21 cellular contexts compared by ENCODE assay signal in the genomic region with DNA sequence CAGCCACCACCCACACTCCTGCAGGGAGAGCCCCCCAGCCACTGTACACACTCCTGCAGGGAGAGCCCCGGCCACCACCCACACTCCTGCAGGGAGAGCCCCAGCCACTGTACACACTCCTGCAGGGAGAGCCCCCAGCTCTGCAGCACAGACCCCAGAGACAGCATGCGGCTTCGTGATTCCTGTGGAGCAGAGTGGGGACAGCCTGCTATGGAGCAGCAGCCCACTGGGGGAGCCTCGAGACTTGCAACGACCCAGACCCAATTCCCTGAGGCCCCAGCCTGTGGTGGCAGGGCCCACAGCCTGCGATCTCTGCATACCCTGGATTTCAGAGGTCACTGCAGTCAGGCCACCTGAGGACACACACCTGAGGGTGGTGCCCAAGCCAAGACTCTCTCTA.
DNase-seq lines count a peak whose midpoint lies in the region; FAIRE-seq and TF ChIP-seq lines count a peak whose summit lies in the region.
"Had no signal": no experiment of that assay in that cellular context is flagged by ENCODE, and none has a peak within 500 bp of the region (broad histone marks: within the 10 kb centered on the region; RNA-seq: fewer than 3 reads in every experiment).

No MANE protein-coding gene starts in this region.

- H3K4ac ChIP-seq in neuronal stem cell (ENCODE audit: low read length), result no peak overlapping the region

- H2BK5ac ChIP-seq in neuronal stem cell (ENCODE audit: low read length), result no peak overlapping the region

- H3K4me3 Mint-ChIP-seq in activated naive CD8-positive, alpha-beta T cell, result no peak overlapping the region
- no peak overlapping the region for H3K4me3 Mint-ChIP-seq in activated naive CD8-positive, alpha-beta T cell treated with anti-CD3 and anti-CD28 coated beads for 36 hours
- H3K4me3 Mint-ChIP-seq: CD14-positive monocyte; CD8-positive, alpha-beta T cell; IgD-negative memory B cell had no signal

- no peaks in the 10 kb centered on the region for H3K27me3 Mint-ChIP-seq in activated naive CD8-positive, alpha-beta T cell
- H3K27me3 Mint-ChIP-seq in activated naive CD8-positive, alpha-beta T cell treated with anti-CD3 and anti-CD28 coated beads for 36 hours, result no peaks in the 10 kb centered on the region
- H3K27me3 Mint-ChIP-seq: IgD-negative memory B cell had no signal

- H3K4me1 ChIP-seq in neuronal stem cell (ENCODE audit: control insufficient read depth in 2 of 2, insufficient read depth in 1 of 2, low read depth in 1 of 2, low read length in 2 of 2), result peaks cover 0 to 10% of the 10 kb centered on the region in 2 donors
- H3K4me1 ChIP-seq: A549 had no signal

- no peaks in the 10 kb centered on the region for H3K36me3 ChIP-seq in bronchial epithelial cell (ENCODE audit: control insufficient read depth, insufficient read depth, low read length)
- H3K36me3 ChIP-seq in neuronal stem cell (replicated peaks in 1 of 2; ENCODE audit: control insufficient read depth in 2 of 2, insufficient read depth in 2 of 2, low read length in 2 of 2), result no peaks in the 10 kb centered on the region

- no peaks in the 10 kb centered on the region for H3K9me3 ChIP-seq in neuronal stem cell (replicated peaks in 1 of 2; ENCODE audit: control insufficient read depth in 2 of 2, insufficient read depth in 1 of 2, low read depth in 1 of 2, low read length in 2 of 2)
- H3K9me3 ChIP-seq: A549 had no signal

- H4K91ac ChIP-seq in neuronal stem cell (ENCODE audit: low read depth, low read length, poor library complexity), result no peak overlapping the region

- no peak overlapping the region for H2BK120ac ChIP-seq in neuronal stem cell (ENCODE audit: low read depth, low read length)

- peak overlapping the region; percentile 58 for H3K27ac Mint-ChIP-seq in activated naive CD8-positive, alpha-beta T cell
- H3K27ac Mint-ChIP-seq in activated naive CD8-positive, alpha-beta T cell treated with anti-CD3 and anti-CD28 coated beads for 36 hours, result no peak overlapping the region
- H3K27ac Mint-ChIP-seq: CD14-positive monocyte; CD8-positive, alpha-beta T cell; IgD-negative memory B cell had no signal

- no peak overlapping the region for H3K27ac ChIP-seq in neuronal stem cell (replicated peaks; ENCODE audit: low read length)
- H3K27ac ChIP-seq: 22Rv1, A549, GM23248 had no signal

- peak overlapping the region; percentile 20 for H3K18ac ChIP-seq in neuronal stem cell (ENCODE audit: low read length)

- H2AFZ ChIP-seq in neuronal stem cell (ENCODE audit: low read length), result no peak overlapping the region
- H2AFZ ChIP-seq: GM23248 had no signal

- H2BK12ac ChIP-seq in neuronal stem cell (ENCODE audit: low read length), result peak overlapping the region; percentile 12

- no CpG with 5 or more reads among the region's 6 CpGs for WGBS in neuronal stem cell (ENCODE audit: extremely low coverage in 2 of 2, insufficient read length in 2 of 2, insufficient replicate concordance in 1 of 2), 2 donors

- no peaks in the 10 kb centered on the region for H3K4me1 Mint-ChIP-seq in activated naive CD8-positive, alpha-beta T cell (ENCODE audit: low read depth)
- H3K4me1 Mint-ChIP-seq in activated naive CD8-positive, alpha-beta T cell treated with anti-CD3 and anti-CD28 coated beads for 36 hours, result peaks cover 4% of the 10 kb centered on the region
- H3K4me1 Mint-ChIP-seq: IgD-negative memory B cell had no signal

- H3K14ac ChIP-seq in neuronal stem cell (ENCODE audit: low read length), result peak overlapping the region; percentile 14

- no peaks in the 10 kb centered on the region for H3K27me3 ChIP-seq in bronchial epithelial cell (ENCODE audit: control insufficient read depth, insufficient read depth, low read length)
- no peaks in the 10 kb centered on the region for H3K27me3 ChIP-seq in neuronal stem cell (ENCODE audit: control insufficient read depth in 3 of 3, insufficient read depth in 3 of 3, low read depth in 1 of 3, low read length in 3 of 3)

- peak overlapping the region; percentile 15 for H2AK5ac ChIP-seq in neuronal stem cell (ENCODE audit: low read depth, low read length)

- FAIRE-seq in bronchial epithelial cell (lab: Jason Lieb, UNC), result peak; percentile 18
- FAIRE-seq: A549, G401.6, GM12891, GM19239, H54, HepG2 had no signal

- no peak overlapping the region for H3K23ac ChIP-seq in neuronal stem cell (ENCODE audit: low read depth, low read length, poor library complexity)

- H3K79me1 ChIP-seq in neuronal stem cell (ENCODE audit: low read depth, low read length), result no peaks in the 10 kb centered on the region

- no peak overlapping the region for H2BK15ac ChIP-seq in neuronal stem cell (ENCODE audit: low read length)

- H4K8ac ChIP-seq in neuronal stem cell (ENCODE audit: low read depth, low read length), result no peak overlapping the region

- H3K4me2 ChIP-seq in neuronal stem cell (ENCODE audit: insufficient read depth, low read length, poor library complexity, severe bottlenecking), result no peak overlapping the region
- H3K4me2 ChIP-seq: A549 had no signal

- H3K9ac ChIP-seq in neuronal stem cell (ENCODE audit: low read depth, low read length, poor library complexity), result no peak overlapping the region
- H3K9ac ChIP-seq: GM23248 had no signal

- H3K4me3 ChIP-seq in bronchial epithelial cell (ENCODE audit: low read depth, low read length) (no peak overlapping the region), neuronal stem cell (ENCODE audit: low read length in 2 of 2) (no peak overlapping the region)
- H3K4me3 ChIP-seq: A549, GM23248 had no signal

- DNase-seq in activated naive CD8-positive, alpha-beta T cell treated with anti-CD3 and anti-CD28 coated beads for 36 hours, result no peak
- DNase-seq in bronchial epithelial cell (ENCODE audit: low read depth) (no peak), neuronal stem cell (ENCODE audit: low spot score) (no peak), iPS-NIHi7 (ENCODE audit: extremely low spot score) (no peak), NOMO-1 treated with DMSO at 0.1 percent for 48 hours (lab: John Stamatoyannopoulos, UW; ENCODE audit: unreplicated experiment) (no peak), NCI-H1417 treated with DMSO at 0.1 percent for 48 hours (lab: John Stamatoyannopoulos, UW) (no peak)
- DNase-seq: AML-193; CD8-positive, alpha-beta T cell; COR-L47; DMS 273 treated with DMSO at 0.1 percent for 48 hours; GM23248 had no signal

- no peaks in the 10 kb centered on the region for H3K36me3 Mint-ChIP-seq in activated naive CD8-positive, alpha-beta T cell
- H3K36me3 Mint-ChIP-seq in activated naive CD8-positive, alpha-beta T cell treated with anti-CD3 and anti-CD28 coated beads for 36 hours, result no peaks in the 10 kb centered on the region
- H3K36me3 Mint-ChIP-seq: CD8-positive, alpha-beta T cell; IgD-negative memory B cell had no signal

- no peaks in the 10 kb centered on the region for H3K9me3 Mint-ChIP-seq in activated naive CD8-positive, alpha-beta T cell (ENCODE audit: low read depth)
- peaks cover 1% of the 10 kb centered on the region for H3K9me3 Mint-ChIP-seq in activated naive CD8-positive, alpha-beta T cell treated with anti-CD3 and anti-CD28 coated beads for 36 hours
- H3K9me3 Mint-ChIP-seq: CD8-positive, alpha-beta T cell had no signal

- TF ChIP-seq CTCF in bronchial epithelial cell (IDR thresholded peaks at IDR 0.05; ENCODE audit: insufficient read depth, low read length, severe bottlenecking), result no peak
